10 cellular contexts compared by ENCODE assay signal in the genomic region with DNA sequence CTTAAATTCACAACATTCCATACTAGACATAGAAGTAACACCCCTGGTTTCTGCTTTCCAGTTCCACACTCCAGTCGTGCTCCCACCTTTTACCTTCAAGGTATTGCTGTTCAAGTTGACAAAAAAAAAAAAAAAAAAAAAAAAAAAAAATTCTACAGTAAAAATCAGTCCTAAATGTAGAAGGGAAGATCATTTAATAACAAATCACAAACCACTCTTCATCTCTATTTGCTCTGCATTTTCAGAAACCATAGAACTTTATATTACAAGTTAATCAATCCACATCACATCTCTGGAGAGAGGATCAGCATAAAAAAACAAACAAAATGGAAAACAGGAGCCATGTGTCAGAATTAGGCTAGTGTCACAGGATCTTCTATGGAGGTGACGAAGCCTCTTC.
DNase-seq lines count a peak whose midpoint lies in the region; ATAC-seq, FAIRE-seq and TF ChIP-seq lines count a peak whose summit lies in the region.
"Had no signal": no experiment of that assay in that cellular context is flagged by ENCODE, and none has a peak within 500 bp of the region (broad histone marks: within the 10 kb centered on the region; RNA-seq: fewer than 3 reads in every experiment).

No MANE protein-coding gene starts in this region.

- intact Hi-C loops in body of pancreas (cut with DNase I) = no loop called here

- H3F3A ChIP-seq in GM23338 (replicated peaks; ENCODE audit: low read depth) = no peaks in the 10 kb centered on the region

- H3K36me3 Mint-ChIP-seq in GM23338 (ENCODE audit: low read depth) = no peaks in the 10 kb centered on the region

- no peak for TF ChIP-seq CTCF in GM23338 (conservative IDR thresholded peaks at IDR 0.05; ENCODE audit: low read depth in 2 of 2)
- TF ChIP-seq CTCF in body of pancreas (IDR thresholded peaks at IDR 0.05) = no peak

- no peak overlapping the region for H2BK15ac ChIP-seq in mesenchymal stem cell (ENCODE audit: low read depth, poor library complexity, severe bottlenecking)

- no peak overlapping the region for H2BK120ac ChIP-seq in mesenchymal stem cell (ENCODE audit: low read depth, low read length)

- no peak overlapping the region for H3K4ac ChIP-seq in mesenchymal stem cell (ENCODE audit: low read depth in 1 of 2, low read length in 2 of 2)

- no peak overlapping the region for H2BK5ac ChIP-seq in mesenchymal stem cell (ENCODE audit: low read depth, low read length, poor library complexity, severe bottlenecking)

- ATAC-seq in GM23338 (no peak), body of pancreas (no peak), GM21723 (IDR thresholded peaks at IDR 0.05; ENCODE audit: unreplicated experiment) (no peak), GM21528 (IDR thresholded peaks at IDR 0.05; ENCODE audit: low FRiP score, unreplicated experiment) (no peak)

- H3K79me1 ChIP-seq in mesenchymal stem cell (replicated peaks; ENCODE audit: low read length, poor library complexity, severe bottlenecking) = peaks cover 14% of the 10 kb centered on the region

- peaks cover 2% of the 10 kb centered on the region for H3K27me3 Mint-ChIP-seq in GM23338 (ENCODE audit: insufficient read depth, low read depth, poor library complexity)

- DNase-seq in GM23338 (ENCODE audit: low spot score) = no peak
- DNase-seq in body of pancreas = no peak
- no peak for DNase-seq in mesenchymal stem cell
- no peak for DNase-seq in AG08396 (ENCODE audit: low spot score)
- DNase-seq in pons (ENCODE audit: low spot score) = no peak
- DNase-seq: NCI-H1436 had no signal

- H2AFZ ChIP-seq in GM23338 = no peak overlapping the region
- no peak overlapping the region for H2AFZ ChIP-seq in mesenchymal stem cell (ENCODE audit: low read depth, low read length)

- peaks cover 17% of the 10 kb centered on the region; the same call in 1 of the 2 replicates for H3K79me2 ChIP-seq in GM23338 (replicated peaks; ENCODE audit: insufficient read depth)

- 18 to 49% methylated on average over 2 of the region's 2 CpGs for WGBS in body of pancreas, 2 donors
- 89% methylated on average over 2 of the region's 2 CpGs for WGBS in mesenchymal stem cell

- H4K91ac ChIP-seq in mesenchymal stem cell (ENCODE audit: low read length) = no peak overlapping the region

- H3K4me1 ChIP-seq in GM23338 (ENCODE audit: insufficient read depth) = peaks cover 37% of the 10 kb centered on the region
- H3K4me1 ChIP-seq in body of pancreas = peaks cover 44% of the 10 kb centered on the region
- H3K4me1 ChIP-seq in mesenchymal stem cell (ENCODE audit: control insufficient read depth, insufficient read depth, low read depth, low read length) = peaks cover 3% of the 10 kb centered on the region

- no peak overlapping the region for H2AK5ac ChIP-seq in mesenchymal stem cell (ENCODE audit: low read length, severe bottlenecking)

- no peak overlapping the region for H3K23ac ChIP-seq in mesenchymal stem cell (ENCODE audit: low read length in 2 of 2)

- FAIRE-seq in A204.1 (lab: Jason Lieb, UNC) = peak; percentile 78
- FAIRE-seq: GM19239 had no signal

- H3K4me3 ChIP-seq in GM23338 (no peak overlapping the region), body of pancreas (peak overlapping the region in 1 of 2 donors; percentile 25), mesenchymal stem cell (ENCODE audit: insufficient read depth in 1 of 2, low read depth in 1 of 2, low read length in 2 of 2) (peak overlapping the region in 1 of 2 experiments; percentile 75)

- TF ChIP-seq POLR2A in body of pancreas (IDR thresholded peaks at IDR 0.05) = no peak

- peak overlapping the region; percentile 91 for H3K9ac ChIP-seq in mesenchymal stem cell (ENCODE audit: low read length)

- H3K27ac Mint-ChIP-seq in GM23338 = peak overlapping the region; percentile 8; the same call in 1 of the 2 replicates

- no peaks in the 10 kb centered on the region for H4K20me1 ChIP-seq in GM23338 (replicated peaks; ENCODE audit: insufficient read depth)

- H2BK12ac ChIP-seq in mesenchymal stem cell (ENCODE audit: low read length in 2 of 2) = no peak overlapping the region

- H3K36me3 ChIP-seq in GM23338 (ENCODE audit: insufficient read depth) (no peaks in the 10 kb centered on the region), body of pancreas (replicated peaks in 1 of 2; ENCODE audit: insufficient read depth in 1 of 2, low read depth in 2 of 2) (no peaks in the 10 kb centered on the region), mesenchymal stem cell (ENCODE audit: control insufficient read depth in 1 of 2, insufficient read depth in 2 of 2, low read depth in 1 of 2, low read length in 2 of 2) (peaks cover 5 to 65% of the 10 kb centered on the region in 2 experiments)

- no peak overlapping the region for H4K8ac ChIP-seq in mesenchymal stem cell (ENCODE audit: low read length)

- no peaks in the 10 kb centered on the region for H3K27me3 ChIP-seq in GM23338 (ENCODE audit: insufficient read depth)
- no peaks in the 10 kb centered on the region for H3K27me3 ChIP-seq in body of pancreas
- H3K27me3 ChIP-seq in mesenchymal stem cell (ENCODE audit: control insufficient read depth in 1 of 2, insufficient read depth in 1 of 2, low read length in 2 of 2) = no peaks in the 10 kb centered on the region

- no peak overlapping the region for H3K18ac ChIP-seq in mesenchymal stem cell (ENCODE audit: low read depth in 1 of 2, low read length in 2 of 2)

- H3K9me3 Mint-ChIP-seq in GM23338 = no peaks in the 10 kb centered on the region

- H3K9me3 ChIP-seq in body of pancreas = no peaks in the 10 kb centered on the region
- H3K9me3 ChIP-seq in mesenchymal stem cell (ENCODE audit: control insufficient read depth, low read length) = no peaks in the 10 kb centered on the region

- H3K4me3 Mint-ChIP-seq in GM23338 = 0 out of 3 replicates have a peak overlapping the region, but pooled peaks have one; percentile 2

- H3K4me1 Mint-ChIP-seq in GM23338 = peaks cover 45% of the 10 kb centered on the region

- 0 out of 2 replicates have a peak overlapping the region, but pooled peaks have one; percentile 16 for H3K4me2 ChIP-seq in GM23338
- no peak overlapping the region for H3K4me2 ChIP-seq in mesenchymal stem cell (ENCODE audit: low read length, poor library complexity, severe bottlenecking)

- no peak overlapping the region for H3K27ac ChIP-seq in GM23338 (ENCODE audit: low read depth)
- H3K27ac ChIP-seq in body of pancreas = peak overlapping the region in 3 of 4 donors; percentile 86 to 91 (median 87)
- H3K27ac ChIP-seq in mesenchymal stem cell (ENCODE audit: low read length, poor library complexity, severe bottlenecking) = no peak overlapping the region

- H3K14ac ChIP-seq in mesenchymal stem cell (ENCODE audit: low read length in 2 of 2) = no peak overlapping the region

- H3K9me2 ChIP-seq in GM23338 (ENCODE audit: insufficient read depth) = no peaks in the 10 kb centered on the region

TF ChIP-seq in GM23338, 12 proteins besides CTCF, POLR2A, EP300 and RAD21 (continues in another document):
- TF ChIP-seq EZH2 (IDR thresholded peaks at IDR 0.05; ENCODE audit: low read depth, unreplicated experiment) (no peak), EZH2phosphoT487 (IDR thresholded peaks at IDR 0.05; ENCODE audit: unreplicated experiment) (no peak), ZNF114 (CRISPR knock-in tag; IDR thresholded peaks at IDR 0.05) (no peak)
- TF ChIP-seq, protein P1, sequence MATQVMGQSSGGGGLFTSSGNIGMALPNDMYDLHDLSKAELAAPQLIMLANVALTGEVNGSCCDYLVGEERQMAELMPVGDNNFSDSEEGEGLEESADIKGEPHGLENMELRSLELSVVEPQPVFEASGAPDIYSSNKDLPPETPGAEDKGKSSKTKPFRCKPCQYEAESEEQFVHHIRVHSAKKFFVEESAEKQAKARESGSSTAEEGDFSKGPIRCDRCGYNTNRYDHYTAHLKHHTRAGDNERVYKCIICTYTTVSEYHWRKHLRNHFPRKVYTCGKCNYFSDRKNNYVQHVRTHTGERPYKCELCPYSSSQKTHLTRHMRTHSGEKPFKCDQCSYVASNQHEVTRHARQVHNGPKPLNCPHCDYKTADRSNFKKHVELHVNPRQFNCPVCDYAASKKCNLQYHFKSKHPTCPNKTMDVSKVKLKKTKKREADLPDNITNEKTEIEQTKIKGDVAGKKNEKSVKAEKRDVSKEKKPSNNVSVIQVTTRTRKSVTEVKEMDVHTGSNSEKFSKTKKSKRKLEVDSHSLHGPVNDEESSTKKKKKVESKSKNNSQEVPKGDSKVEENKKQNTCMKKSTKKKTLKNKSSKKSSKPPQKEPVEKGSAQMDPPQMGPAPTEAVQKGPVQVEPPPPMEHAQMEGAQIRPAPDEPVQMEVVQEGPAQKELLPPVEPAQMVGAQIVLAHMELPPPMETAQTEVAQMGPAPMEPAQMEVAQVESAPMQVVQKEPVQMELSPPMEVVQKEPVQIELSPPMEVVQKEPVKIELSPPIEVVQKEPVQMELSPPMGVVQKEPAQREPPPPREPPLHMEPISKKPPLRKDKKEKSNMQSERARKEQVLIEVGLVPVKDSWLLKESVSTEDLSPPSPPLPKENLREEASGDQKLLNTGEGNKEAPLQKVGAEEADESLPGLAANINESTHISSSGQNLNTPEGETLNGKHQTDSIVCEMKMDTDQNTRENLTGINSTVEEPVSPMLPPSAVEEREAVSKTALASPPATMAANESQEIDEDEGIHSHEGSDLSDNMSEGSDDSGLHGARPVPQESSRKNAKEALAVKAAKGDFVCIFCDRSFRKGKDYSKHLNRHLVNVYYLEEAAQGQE (IDR thresholded peaks at IDR 0.05; ENCODE audit: unreplicated experiment) = no peak

Comparison
In these comparisons a context has a peak if more than half of its experiments do, and no peak if none do; other contexts are left out.
1. H3K27ac ChIP-seq: peak in body of pancreas (3 of 4); none in GM23338 (single experiment) and mesenchymal stem cell (single experiment).